ENCODE assay signal across 19 cellular contexts in genomic region chr7:75725306-75725705, GRCh38. TPM values are rescaled to one million over a fixed set of nuclear protein-coding genes. Genes with fewer than 3 reads are reported as not detected.
"Had no signal": no experiment of that assay in that cellular context is flagged by ENCODE, and none has a peak within 500 bp of the region (broad histone marks: within the 10 kb centered on the region; RNA-seq: fewer than 3 reads in every experiment).

No MANE protein-coding gene starts in this region.

- H3K36me3 ChIP-seq: colonic mucosa, gastroesophageal sphincter, left lung, neural progenitor cell, ovary, stomach, thoracic aorta, WERI-Rb-1 had no signal

- H3K4me3 Mint-ChIP-seq: activated CD8-positive, alpha-beta T cell treated with anti-CD3 and anti-CD28 coated beads, Interleukin-2, amount 10 ng/mL, durations not matched to agents 7 days and 5 days; effector memory CD8-positive, alpha-beta T cell; neural progenitor cell; T-helper 17 cell had no signal

- H3K27ac ChIP-seq: colonic mucosa, epithelial cell of prostate, gastroesophageal sphincter, left lung, neural progenitor cell, ovary, stomach, thoracic aorta, WERI-Rb-1 had no signal

- H3K27me3 Mint-ChIP-seq: effector memory CD8-positive, alpha-beta T cell; T-helper 17 cell had no signal

- H3K4me3 ChIP-seq: colonic mucosa, gastroesophageal sphincter, left lung, neural progenitor cell, ovary, stomach, thoracic aorta had no signal

- H3K9ac ChIP-seq: neural progenitor cell had no signal

- H3K27ac Mint-ChIP-seq: activated CD8-positive, alpha-beta T cell treated with anti-CD3 and anti-CD28 coated beads, Interleukin-2, amount 10 ng/mL, durations not matched to agents 7 days and 5 days; effector memory CD8-positive, alpha-beta T cell; T-helper 17 cell had no signal

- H3K9me3 ChIP-seq: colonic mucosa, gastroesophageal sphincter, left lung, ovary, stomach, thoracic aorta had no signal

- DNase-seq: activated CD4-positive, alpha-beta T cell treated with anti-CD3 and anti-CD28 coated beads for 4 hours; activated CD8-positive, alpha-beta memory T cell treated with anti-CD3 and anti-CD28 coated beads, Interleukin-2, amount 50 U/mL, for 48 hours; activated CD8-positive, alpha-beta T cell treated with anti-CD3 and anti-CD28 coated beads, Interleukin-2, amount 10 ng/mL, durations not matched to agents 7 days and 5 days; activated naive CD4-positive, alpha-beta T cell; caudate nucleus; colonic mucosa; effector memory CD8-positive, alpha-beta T cell; left lung; ovary; stimulated activated CD4-positive, alpha-beta T cell treated with anti-CD3 and anti-CD28 coated beads, Interleukin-4, amount 100 ng/mL, for 1 hour; stimulated activated CD8-positive, alpha-beta memory T cell treated with anti-CD3 and anti-CD28 coated beads, Interleukin-4, amount 100 ng/mL, for 48 hours; stomach; T-helper 17 cell; WERI-Rb-1 had no signal

- H2AFZ ChIP-seq: neural progenitor cell had no signal

- FAIRE-seq: keratinocyte had no signal

- H3K27me3 ChIP-seq: colonic mucosa, gastroesophageal sphincter, left lung, neural progenitor cell, ovary, stomach had no signal

- H3K4me1 ChIP-seq: colonic mucosa, neural progenitor cell had no signal

- H3K4me2 ChIP-seq: neural progenitor cell had no signal

- H3K9me3 Mint-ChIP-seq: effector memory CD8-positive, alpha-beta T cell; neural progenitor cell had no signal

- ATAC-seq: activated CD8-positive, alpha-beta T cell treated with anti-CD3 and anti-CD28 coated beads, Interleukin-2, amount 10 ng/mL, durations not matched to agents 7 days and 5 days; effector memory CD8-positive, alpha-beta T cell; gastroesophageal sphincter; left lung; T-helper 17 cell had no signal

- H3K36me3 Mint-ChIP-seq: neural progenitor cell had no signal

RNA-seq across cellular contexts. Expression of gene CCL26, which starts 46.7 kb away (rescaled TPM):
- total RNA-seq: activated CD8-positive, alpha-beta T cell treated with anti-CD3 and anti-CD28 coated beads, Interleukin-2, amount 10 ng/mL, durations not matched to agents 7 days and 5 days; stomach; T-helper 17 cell; thoracic aorta had no signal
- polyA plus RNA-seq: keratinocyte had no signal
